19 cellular contexts compared by ENCODE assay signal in genomic region chr12:77599782-77600491, GRCh38.
A peak's percentile ranks its signal among the peaks of the same experiment; 100 is the strongest.
DNase-seq lines count a peak whose midpoint lies in the region; ATAC-seq, FAIRE-seq and TF ChIP-seq lines count a peak whose summit lies in the region.
"Had no signal": no experiment of that assay in that cellular context is flagged by ENCODE, and none has a peak within 500 bp of the region (broad histone marks: within the 10 kb centered on the region; RNA-seq: fewer than 3 reads in every experiment).

No MANE protein-coding gene starts in this region.

- TF ChIP-seq CTCF in brain (conservative IDR thresholded peaks at IDR 0.05) (no peak), endodermal cell (conservative IDR thresholded peaks at IDR 0.05) (no peak)

- H3K27me3 Mint-ChIP-seq in brain, result no peaks in the 10 kb centered on the region
- peaks cover 36% of the 10 kb centered on the region for H3K27me3 Mint-ChIP-seq in endodermal cell (ENCODE audit: insufficient read depth)
- no peaks in the 10 kb centered on the region for H3K27me3 Mint-ChIP-seq in activated T-helper 17 cell treated with anti-CD3 and anti-CD28 coated beads, Interleukin-2, amount 50 U/mL, for 72 hours

- H3K4me1 ChIP-seq in endodermal cell (ENCODE audit: control insufficient read depth, insufficient read depth, low read length), result no peaks in the 10 kb centered on the region
- H3K4me1 ChIP-seq: gastroesophageal sphincter, HAP-1, spleen had no signal

- no peak overlapping the region for H3K4me3 ChIP-seq in endodermal cell (ENCODE audit: low read length)
- H3K4me3 ChIP-seq: gastroesophageal sphincter, HAP-1, spleen had no signal

- H3K4me3 Mint-ChIP-seq in brain, result peak overlapping the region in 2 of 5 experiments; percentile 3 to 35
- H3K4me3 Mint-ChIP-seq in endodermal cell, result no peak overlapping the region
- no peak overlapping the region for H3K4me3 Mint-ChIP-seq in activated T-helper 17 cell treated with anti-CD3 and anti-CD28 coated beads, Interleukin-2, amount 50 U/mL, for 72 hours
- H3K4me3 Mint-ChIP-seq: neural crest cell had no signal

- H3K27ac Mint-ChIP-seq in brain (peak overlapping the region in 3 of 5 experiments; percentile 33 to 91 (median 48)), endodermal cell (no peak overlapping the region)
- no peak overlapping the region for H3K27ac Mint-ChIP-seq in activated T-helper 17 cell treated with anti-CD3 and anti-CD28 coated beads, Interleukin-2, amount 50 U/mL, for 72 hours

- H3K4me1 Mint-ChIP-seq in brain, result peaks cover 39% of the 10 kb centered on the region
- H3K4me1 Mint-ChIP-seq in endodermal cell, result peaks cover 2% of the 10 kb centered on the region
- H3K4me1 Mint-ChIP-seq in activated T-helper 17 cell treated with anti-CD3 and anti-CD28 coated beads, Interleukin-2, amount 50 U/mL, for 72 hours, result no peaks in the 10 kb centered on the region

- no peaks in the 10 kb centered on the region for H3K9me3 ChIP-seq in endodermal cell (ENCODE audit: control insufficient read depth, low read length)
- H3K9me3 ChIP-seq: gastroesophageal sphincter, HAP-1, spleen had no signal

- FAIRE-seq in GM18507 (lab: Jason Lieb, UNC), result peak; percentile 85
- FAIRE-seq: urothelium cell line had no signal

- peaks cover 50% of the 10 kb centered on the region for H3K27me3 ChIP-seq in endodermal cell (ENCODE audit: control insufficient read depth, insufficient read depth, low read length, poor library complexity, severe bottlenecking)
- H3K27me3 ChIP-seq: gastroesophageal sphincter, spleen had no signal

- H3K36me3 Mint-ChIP-seq in brain, result no peaks in the 10 kb centered on the region
- H3K36me3 Mint-ChIP-seq in endodermal cell (ENCODE audit: low read depth), result no peaks in the 10 kb centered on the region
- no peaks in the 10 kb centered on the region for H3K36me3 Mint-ChIP-seq in activated T-helper 17 cell treated with anti-CD3 and anti-CD28 coated beads, Interleukin-2, amount 50 U/mL, for 72 hours (ENCODE audit: low read depth)

- no peaks in the 10 kb centered on the region for H3K9me3 Mint-ChIP-seq in brain
- H3K9me3 Mint-ChIP-seq in endodermal cell, result no peaks in the 10 kb centered on the region
- H3K9me3 Mint-ChIP-seq in activated T-helper 17 cell treated with anti-CD3 and anti-CD28 coated beads, Interleukin-2, amount 50 U/mL, for 72 hours, result peaks cover 24% of the 10 kb centered on the region
- H3K9me3 Mint-ChIP-seq: neural crest cell had no signal

- DNase-seq in GM18507 (ENCODE audit: extremely low spot score, insufficient read length, low read depth) (peak; percentile 1), endodermal cell (no peak), HK-2 (ENCODE audit: unreplicated experiment) (no peak)
- DNase-seq in stimulated activated CD4-positive, alpha-beta T cell treated with anti-CD3 and anti-CD28 coated beads, Interleukin-4, amount 100 ng/mL, for 24 hours, result no peak
- DNase-seq: amygdala, DMS79 treated with DMSO at 0.1 percent for 48 hours, left cardiac atrium, NCI-H1436, NCI-H748 treated with DMSO at 0.1 percent for 48 hours, spleen, WERI-Rb-1 had no signal

- H3K36me3 ChIP-seq in endodermal cell (ENCODE audit: control insufficient read depth, insufficient read depth, low read length), result no peaks in the 10 kb centered on the region
- H3K36me3 ChIP-seq: gastroesophageal sphincter, HAP-1, spleen, WERI-Rb-1 had no signal

- no peak overlapping the region for H3K27ac ChIP-seq in endodermal cell (ENCODE audit: low read depth, low read length)
- H3K27ac ChIP-seq: gastroesophageal sphincter, spleen, WERI-Rb-1 had no signal

- ATAC-seq in GM21381 (IDR thresholded peaks at IDR 0.05; ENCODE audit: unreplicated experiment) (peak; percentile 77), HG03095 (IDR thresholded peaks at IDR 0.05; ENCODE audit: unreplicated experiment) (peak; percentile 64)
- ATAC-seq in activated T-helper 17 cell treated with anti-CD3 and anti-CD28 coated beads, Interleukin-2, amount 50 U/mL, for 72 hours (replicated peaks), result no peak
- ATAC-seq: gastroesophageal sphincter, left cardiac atrium had no signal

- H3K9ac ChIP-seq in endodermal cell (ENCODE audit: extremely low read depth, low read length, poor library complexity, severe bottlenecking), result no peak overlapping the region

Comparison
In these comparisons a context has a peak if more than half of its experiments do, and no peak if none do; other contexts are left out.
1. H3K27ac Mint-ChIP-seq: peak in brain (3 of 5); none in endodermal cell (single experiment) and activated T-helper 17 cell treated with anti-CD3 and anti-CD28 coated beads, Interleukin-2, amount 50 U/mL, for 72 hours (single experiment).